1 cellular context compared by ENCODE assay signal in the genomic region with DNA sequence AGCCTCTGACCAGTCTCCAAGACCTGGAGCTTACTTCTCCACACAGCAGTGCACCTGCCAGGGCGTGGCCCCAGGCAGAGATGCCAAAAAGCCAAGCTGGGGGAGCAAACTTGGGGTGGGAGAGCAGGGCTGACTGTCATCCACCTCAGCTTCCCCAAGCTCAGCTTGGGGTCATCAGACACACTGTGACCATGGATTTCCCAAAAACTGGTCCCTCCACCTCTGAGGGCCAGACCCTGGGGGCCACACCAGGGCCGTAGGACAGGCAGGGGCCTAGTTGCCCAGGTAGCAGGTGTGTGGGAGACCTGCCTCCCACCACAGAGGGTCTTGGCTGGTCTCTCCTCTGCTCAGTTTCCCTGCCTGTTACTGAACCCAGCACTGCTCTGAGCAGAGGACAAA.
TF ChIP-seq lines count a peak whose summit lies in the region.

No MANE protein-coding gene starts in this region.

TF ChIP-seq in K562, 482 proteins besides CTCF, POLR2A, EP300 and RAD21:
- TF ChIP-seq SIX5 (IDR thresholded peaks at IDR 0.05; ENCODE audit: borderline replicate concordance in 1 of 2, insufficient read depth in 1 of 2, low read depth in 1 of 2, low read length in 2 of 2) (0 out of 4 replicates have a peak, but pooled peaks of 1 of the 2 experiments have one; percentile 0), SNRNP70 (optimal IDR thresholded peaks at IDR 0.05; ENCODE audit: low read depth, low read length) (peak; percentile 58), BHLHE40 (IDR thresholded peaks at IDR 0.05; ENCODE audit: low read length) (no peak), CHCHD3 (CRISPR knock-in tag; IDR thresholded peaks at IDR 0.05) (0 out of 2 replicates have a peak, but pooled peaks have one; percentile 29), ZSCAN29 (IDR thresholded peaks at IDR 0.05) (no peak), GABPB2 (CRISPR knock-in tag; conservative IDR thresholded peaks at IDR 0.05) (0 out of 2 replicates have a peak, but pooled peaks have one; percentile 62), ZNF778 (CRISPR knock-in tag; IDR thresholded peaks at IDR 0.05) (no peak), POLR3A (IDR thresholded peaks at IDR 0.05; ENCODE audit: borderline replicate concordance, extremely low read depth, insufficient read depth, insufficient read length) (no peak), TBL1XR1 (IDR thresholded peaks at IDR 0.05; ENCODE audit: low read length in 2 of 2) (0 out of 4 replicates have a peak, but pooled peaks of 1 of the 2 experiments have one; percentile 2), GTF2F1 (IDR thresholded peaks at IDR 0.05; ENCODE audit: low read depth, low read length) (no peak), KDM2B (CRISPR knock-in tag; IDR thresholded peaks at IDR 0.05) (peak; percentile 36; the same call in 1 of the 2 replicates), STAG1 (CRISPR knock-in tag; IDR thresholded peaks at IDR 0.05; ENCODE audit: borderline replicate concordance) (no peak), KDM5B (IDR thresholded peaks at IDR 0.05; ENCODE audit: insufficient replicate concordance, low read depth, low read length) (peak; percentile 9), CBX3 (IDR thresholded peaks at IDR 0.05; ENCODE audit: borderline replicate concordance in 1 of 2, low read length in 2 of 2) (no peak), ZFPM2 (CRISPR knock-in tag; IDR thresholded peaks at IDR 0.05) (peak; percentile 73; the same call in 1 of the 2 replicates)
- TF ChIP-seq, protein P1, sequence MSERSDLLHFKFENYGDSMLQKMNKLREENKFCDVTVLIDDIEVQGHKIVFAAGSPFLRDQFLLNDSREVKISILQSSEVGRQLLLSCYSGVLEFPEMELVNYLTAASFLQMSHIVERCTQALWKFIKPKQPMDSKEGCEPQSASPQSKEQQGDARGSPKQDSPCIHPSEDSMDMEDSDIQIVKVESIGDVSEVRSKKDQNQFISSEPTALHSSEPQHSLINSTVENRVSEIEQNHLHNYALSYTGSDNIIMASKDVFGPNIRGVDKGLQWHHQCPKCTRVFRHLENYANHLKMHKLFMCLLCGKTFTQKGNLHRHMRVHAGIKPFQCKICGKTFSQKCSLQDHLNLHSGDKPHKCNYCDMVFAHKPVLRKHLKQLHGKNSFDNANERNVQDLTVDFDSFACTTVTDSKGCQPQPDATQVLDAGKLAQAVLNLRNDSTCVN (CRISPR knock-in tag; IDR thresholded peaks at IDR 0.05) = no peak
- TF ChIP-seq, protein P2, sequence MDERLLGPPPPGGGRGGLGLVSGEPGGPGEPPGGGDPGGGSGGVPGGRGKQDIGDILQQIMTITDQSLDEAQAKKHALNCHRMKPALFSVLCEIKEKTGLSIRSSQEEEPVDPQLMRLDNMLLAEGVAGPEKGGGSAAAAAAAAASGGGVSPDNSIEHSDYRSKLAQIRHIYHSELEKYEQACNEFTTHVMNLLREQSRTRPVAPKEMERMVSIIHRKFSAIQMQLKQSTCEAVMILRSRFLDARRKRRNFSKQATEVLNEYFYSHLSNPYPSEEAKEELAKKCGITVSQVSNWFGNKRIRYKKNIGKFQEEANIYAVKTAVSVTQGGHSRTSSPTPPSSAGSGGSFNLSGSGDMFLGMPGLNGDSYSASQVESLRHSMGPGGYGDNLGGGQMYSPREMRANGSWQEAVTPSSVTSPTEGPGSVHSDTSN (CRISPR knock-in tag; IDR thresholded peaks at IDR 0.05; ENCODE audit: low read depth) = 0 out of 2 replicates have a peak, but pooled peaks have one; percentile 7
- TF ChIP-seq, protein P2 (tag; conservative IDR thresholded peaks at IDR 0.05; ENCODE audit: low read depth) = no peak
- TF ChIP-seq, protein P3, sequence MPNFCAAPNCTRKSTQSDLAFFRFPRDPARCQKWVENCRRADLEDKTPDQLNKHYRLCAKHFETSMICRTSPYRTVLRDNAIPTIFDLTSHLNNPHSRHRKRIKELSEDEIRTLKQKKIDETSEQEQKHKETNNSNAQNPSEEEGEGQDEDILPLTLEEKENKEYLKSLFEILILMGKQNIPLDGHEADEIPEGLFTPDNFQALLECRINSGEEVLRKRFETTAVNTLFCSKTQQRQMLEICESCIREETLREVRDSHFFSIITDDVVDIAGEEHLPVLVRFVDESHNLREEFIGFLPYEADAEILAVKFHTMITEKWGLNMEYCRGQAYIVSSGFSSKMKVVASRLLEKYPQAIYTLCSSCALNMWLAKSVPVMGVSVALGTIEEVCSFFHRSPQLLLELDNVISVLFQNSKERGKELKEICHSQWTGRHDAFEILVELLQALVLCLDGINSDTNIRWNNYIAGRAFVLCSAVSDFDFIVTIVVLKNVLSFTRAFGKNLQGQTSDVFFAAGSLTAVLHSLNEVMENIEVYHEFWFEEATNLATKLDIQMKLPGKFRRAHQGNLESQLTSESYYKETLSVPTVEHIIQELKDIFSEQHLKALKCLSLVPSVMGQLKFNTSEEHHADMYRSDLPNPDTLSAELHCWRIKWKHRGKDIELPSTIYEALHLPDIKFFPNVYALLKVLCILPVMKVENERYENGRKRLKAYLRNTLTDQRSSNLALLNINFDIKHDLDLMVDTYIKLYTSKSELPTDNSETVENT (CRISPR knock-in tag; IDR thresholded peaks at IDR 0.05) = peak; percentile 70; the same call in 1 of the 2 replicates
- TF ChIP-seq, protein P4, sequence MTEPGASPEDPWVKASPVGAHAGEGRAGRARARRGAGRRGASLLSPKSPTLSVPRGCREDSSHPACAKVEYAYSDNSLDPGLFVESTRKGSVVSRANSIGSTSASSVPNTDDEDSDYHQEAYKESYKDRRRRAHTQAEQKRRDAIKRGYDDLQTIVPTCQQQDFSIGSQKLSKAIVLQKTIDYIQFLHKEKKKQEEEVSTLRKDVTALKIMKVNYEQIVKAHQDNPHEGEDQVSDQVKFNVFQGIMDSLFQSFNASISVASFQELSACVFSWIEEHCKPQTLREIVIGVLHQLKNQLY (CRISPR knock-in tag; conservative IDR thresholded peaks at IDR 0.05) = peak in 1 of 2 experiments; percentile 4; a peak in 1 of 4 replicates
